8 cellular contexts compared by ENCODE assay signal in genomic region chr17:80454557-80455327, GRCh38. TPM values are rescaled to one million over a fixed set of nuclear protein-coding genes. Genes with fewer than 3 reads are reported as not detected.
A peak's percentile ranks its signal among the peaks of the same experiment; 100 is the strongest.
DNase-seq lines count a peak whose midpoint lies in the region; ATAC-seq and TF ChIP-seq lines count a peak whose summit lies in the region.

No MANE protein-coding gene starts in this region.

- peak overlapping the region; percentile 40; the same call in 1 of the 2 replicates for H3K18ac ChIP-seq in IMR-90 (ENCODE audit: low read depth, low read length)

- H3K9ac ChIP-seq in IMR-90 (ENCODE audit: low read depth, low read length) = peak overlapping the region; percentile 87

- H3K23ac ChIP-seq in IMR-90 (ENCODE audit: low read depth, low read length) = peak overlapping the region; percentile 92

- H3K14ac ChIP-seq in IMR-90 (replicated peaks; ENCODE audit: low read depth, low read length) = peak overlapping the region; percentile 99

- H3K79me2 ChIP-seq in OCI-LY7 (ENCODE audit: insufficient read depth, low read depth, low read length) = no peaks in the 10 kb centered on the region

- peak overlapping the region; percentile 65 for H3K4me3 ChIP-seq in IMR-90 (ENCODE audit: insufficient read depth, low read depth, low read length)
- H3K4me3 ChIP-seq in OCI-LY7 (ENCODE audit: low read depth, low read length, poor library complexity, severe bottlenecking) = peak overlapping the region; percentile 80
- H3K4me3 ChIP-seq in epithelial cell of proximal tubule (ENCODE audit: low read depth, low read length) = peak overlapping the region; percentile 89

- H2AK9ac ChIP-seq in IMR-90 (replicated peaks; ENCODE audit: low read depth, low read length, poor library complexity) = peak overlapping the region; percentile 98

- CTCF ChIA-PET in IMR-90 (lab: Yijun Ruan, JAX) (no interaction called here), OCI-LY7 (lab: Charles Lee; ENCODE audit: unreplicated experiment) (interaction anchor here (0.5 to 1.1 kb wide), 5 partner anchors 30 to 515 kb away, joined by 3 to 6 read pairs (median 5); no protein-coding TSS in a partner anchor)

- H3K4me1 ChIP-seq in IMR-90 (ENCODE audit: control insufficient read depth, insufficient read depth, low read length) (peaks cover 15% of the 10 kb centered on the region), OCI-LY7 (ENCODE audit: insufficient read depth, low read length, poor library complexity, severe bottlenecking) (peaks cover 27% of the 10 kb centered on the region)

- DNase-seq in DMS114 treated with DMSO at 0.1 percent for 48 hours (lab: John Stamatoyannopoulos, UW; ENCODE audit: unreplicated experiment) (peak; percentile 83), IMR-90 (peak; percentile 96), OCI-LY7 (ENCODE audit: low spot score) (peak; percentile 100), activated T-cell treated with anti-CD3 and anti-CD28 coated beads for 48 hours (ENCODE audit: low read depth) (peak; percentile 99), epithelial cell of proximal tubule (ENCODE audit: low read depth) (peak; percentile 52), mucosa of gallbladder (ENCODE audit: low spot score) (peak; percentile 97)
- peak; percentile 95 for DNase-seq in stimulated activated CD8-positive, alpha-beta memory T cell treated with anti-CD3 and anti-CD28 coated beads, Interleukin-4, amount 100 ng/mL, for 24 hours (ENCODE audit: low read depth)

- peak overlapping the region; percentile 98 for H3K4ac ChIP-seq in IMR-90 (ENCODE audit: low read depth, low read length)

- H4K8ac ChIP-seq in IMR-90 (ENCODE audit: low read depth in 2 of 2, low read length in 2 of 2) = peak overlapping the region; percentile 95 to 100

- no peak overlapping the region for H2BK20ac ChIP-seq in IMR-90 (ENCODE audit: low read depth, low read length)

- H3K4me2 ChIP-seq in IMR-90 (ENCODE audit: low read depth, low read length) (peak overlapping the region; percentile 92), OCI-LY7 (ENCODE audit: low read length) (peak overlapping the region; percentile 84)

- in situ Hi-C loops in IMR-90 (cut with MboI; ENCODE audit: low sequenced_read_pairs) = no loop called here

- no peak overlapping the region for H2BK15ac ChIP-seq in IMR-90 (ENCODE audit: low read depth, low read length)

- dilution Hi-C loops in IMR-90 (cut with HindIII; ENCODE audit: low sequenced_read_pairs, unreplicated experiment) = no loop called here

- peaks cover 22% of the 10 kb centered on the region for H3K9me1 ChIP-seq in IMR-90 (ENCODE audit: insufficient read depth, low read length)

- no peaks in the 10 kb centered on the region for H3K36me3 ChIP-seq in IMR-90 (ENCODE audit: control insufficient read depth, insufficient read depth, low read length)
- no peaks in the 10 kb centered on the region for H3K36me3 ChIP-seq in OCI-LY7 (ENCODE audit: insufficient read depth, low read length)

- H4K20me1 ChIP-seq in IMR-90 (ENCODE audit: insufficient read depth, low read length) = no peaks in the 10 kb centered on the region; the same call in 1 of the 2 replicates
- no peaks in the 10 kb centered on the region for H4K20me1 ChIP-seq in OCI-LY7 (ENCODE audit: insufficient read depth, low read length)

- ATAC-seq in GM21529 (IDR thresholded peaks at IDR 0.05; ENCODE audit: unreplicated experiment) (peak; percentile 89), IMR-90 (ENCODE audit: low read depth) (peak; percentile 88)

- no peak for TF ChIP-seq RAD21 in IMR-90 (IDR thresholded peaks at IDR 0.05; ENCODE audit: low read length)

- intact Hi-C loops in IMR-90 (cut with micrococcal nuclease) (no loop called here), OCI-LY7 (cut with micrococcal nuclease; ENCODE audit: unreplicated experiment) (no loop called here)

- 0% methylated on average over 40 of the region's 87 CpGs; no CpG with 5 or more reads in 1 of the 2 experiments for WGBS in IMR-90 (ENCODE audit: extremely low coverage in 2 of 2, insufficient read length in 1 of 2), 2 experiments

- H2AFZ ChIP-seq in IMR-90 (replicated peaks; ENCODE audit: low read length, poor library complexity) = peak overlapping the region; percentile 93
- peak overlapping the region; percentile 65; the same call in 1 of the 2 replicates for H2AFZ ChIP-seq in OCI-LY7 (ENCODE audit: low read length)

- H3K79me1 ChIP-seq in IMR-90 (ENCODE audit: low read depth in 1 of 2, low read length in 2 of 2) = peaks cover 6 to 26% of the 10 kb centered on the region in 2 experiments; a peak in 3 of 4 replicates

- H2AK5ac ChIP-seq in IMR-90 (ENCODE audit: low read depth, low read length) = peak overlapping the region; percentile 96

- no peaks in the 10 kb centered on the region for H3K9me2 ChIP-seq in OCI-LY7 (ENCODE audit: insufficient read depth, low read length)

- POLR2A ChIA-PET in IMR-90 (lab: Charles Lee; ENCODE audit: unreplicated experiment) (interaction anchor here (0.6 to 1.2 kb wide), 3 partner anchors 344 to 437 kb away, joined by 4 to 5 read pairs (median 4); no protein-coding TSS in a partner anchor), OCI-LY7 (lab: Charles Lee) (interaction anchor here (0.7 to 1.5 kb wide), 10 partner anchors 11 to 321 kb away, joined by 3 to 10 read pairs (median 4); no protein-coding TSS in a partner anchor)

- peak overlapping the region; percentile 34 for H2BK120ac ChIP-seq in IMR-90 (ENCODE audit: low read depth, low read length)

- TF ChIP-seq CTCF in IMR-90 (conservative IDR thresholded peaks at IDR 0.05; ENCODE audit: low read depth, low read length) (0 out of 2 replicates have a peak, but pooled peaks have one; percentile 0), OCI-LY7 (conservative IDR thresholded peaks at IDR 0.05; ENCODE audit: low read length) (peak; percentile 25; the same call in 1 of the 2 replicates), epithelial cell of proximal tubule (conservative IDR thresholded peaks at IDR 0.05; ENCODE audit: low read depth, low read length) (no peak)

- H4K91ac ChIP-seq in IMR-90 (ENCODE audit: insufficient read depth, low read depth, low read length) = peak overlapping the region; percentile 92

- H3K27me3 ChIP-seq in IMR-90 (ENCODE audit: control insufficient read depth, insufficient read depth, low read length) = peaks cover 7% of the 10 kb centered on the region; the same call in 1 of the 2 replicates

- no peaks in the 10 kb centered on the region for H3K9me3 ChIP-seq in IMR-90 (ENCODE audit: control insufficient read depth, insufficient read depth, low read length)
- no peaks in the 10 kb centered on the region for H3K9me3 ChIP-seq in OCI-LY7 (ENCODE audit: low read length)

- BruUV-seq in IMR-90 (replicated peaks; lab: Mats Ljungman, UMichigan) = no TSS peak
- BruUV-seq in OCI-LY7 (replicated peaks; lab: Mats Ljungman, UMichigan) = no TSS peak

- H3K27ac ChIP-seq in IMR-90 (ENCODE audit: insufficient read depth, low read length) (peak overlapping the region; percentile 91), OCI-LY7 (ENCODE audit: low read depth, low read length, poor library complexity, severe bottlenecking) (peak overlapping the region; percentile 74)

- peak; percentile 83 for TF ChIP-seq POLR2A in IMR-90 (IDR thresholded peaks at IDR 0.05; ENCODE audit: low read depth, low read length)

- peak overlapping the region; percentile 62 for H3K56ac ChIP-seq in IMR-90 (ENCODE audit: extremely low read depth, insufficient read depth, low read length)

- H2BK5ac ChIP-seq in IMR-90 (ENCODE audit: low read depth, low read length, poor library complexity, severe bottlenecking) = peak overlapping the region; percentile 68

- peak overlapping the region; percentile 86 for H4K5ac ChIP-seq in IMR-90 (ENCODE audit: low read depth, low read length)

TF ChIP-seq in IMR-90, 13 proteins besides CTCF, POLR2A, EP300 and RAD21 (continues in another document):
- TF ChIP-seq MXI1 (IDR thresholded peaks at IDR 0.05; ENCODE audit: borderline replicate concordance, low read depth, low read length) (peak; percentile 86; the same call in 1 of the 2 replicates), CHD1 (IDR thresholded peaks at IDR 0.05; ENCODE audit: low read depth, low read length) (no peak), BHLHE40 (IDR thresholded peaks at IDR 0.05; ENCODE audit: low read depth, low read length) (no peak), MAZ (IDR thresholded peaks at IDR 0.05; ENCODE audit: borderline replicate concordance, low read depth, low read length) (peak; percentile 26; the same call in 1 of the 2 replicates), RFX5 (IDR thresholded peaks at IDR 0.05; ENCODE audit: low read depth, low read length) (no peak), FOS (IDR thresholded peaks at IDR 0.05; ENCODE audit: low read depth, low read length) (no peak), MAFK (IDR thresholded peaks at IDR 0.05; ENCODE audit: low read depth, low read length) (no peak)
- TF ChIP-seq, protein P1, sequence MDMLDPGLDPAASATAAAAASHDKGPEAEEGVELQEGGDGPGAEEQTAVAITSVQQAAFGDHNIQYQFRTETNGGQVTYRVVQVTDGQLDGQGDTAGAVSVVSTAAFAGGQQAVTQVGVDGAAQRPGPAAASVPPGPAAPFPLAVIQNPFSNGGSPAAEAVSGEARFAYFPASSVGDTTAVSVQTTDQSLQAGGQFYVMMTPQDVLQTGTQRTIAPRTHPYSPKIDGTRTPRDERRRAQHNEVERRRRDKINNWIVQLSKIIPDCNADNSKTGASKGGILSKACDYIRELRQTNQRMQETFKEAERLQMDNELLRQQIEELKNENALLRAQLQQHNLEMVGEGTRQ (IDR thresholded peaks at IDR 0.05; ENCODE audit: low read depth, low read length) = peak; percentile 36

RNA-seq across cellular contexts. Expression of gene NPTX1, which starts 21.7 kb away (rescaled TPM):
- total RNA-seq in IMR-90 (2012; rRNA removed) (20.8 and 23.3 TPM in 2 replicates), OCI-LY7 (2022) (not detected in 2 replicates), epithelial cell of proximal tubule (0.07 TPM in 1 of 2 replicates, not detected in the other), mucosa of gallbladder (5.7 TPM)
- 39.5 and 47.0 TPM in 2 replicates for polyA plus RNA-seq in IMR-90 (2012; rRNA removed)
- polyA plus RNA-seq in IMR-90 (2012; cell fraction: cytosol; rRNA removed) = 40.9 and 41.7 TPM in 2 replicates
- 52.2 and 63.8 TPM in 2 replicates for polyA plus RNA-seq in IMR-90 (2012; cell fraction: nucleus; rRNA removed; ENCODE audit: low replicate concordance)
- total RNA-seq in OCI-LY7 (2014; rRNA removed; shearing (Covaris generic)) = 0.22 TPM in 1 of 2 replicates, not detected in the other

RNA-seq across cellular contexts. Expression of gene ENDOV, which starts 39.8 kb away (rescaled TPM):
- total RNA-seq in IMR-90 (2012; rRNA removed) (9.4 and 15.1 TPM in 2 replicates), OCI-LY7 (2022) (33.1 and 39.4 TPM in 2 replicates), epithelial cell of proximal tubule (8.5 and 13.5 TPM in 2 replicates), mucosa of gallbladder (26.2 TPM)
- 30.3 and 33.4 TPM in 2 replicates for polyA plus RNA-seq in IMR-90 (2012; rRNA removed)
- 42.5 and 47.9 TPM in 2 replicates for polyA plus RNA-seq in IMR-90 (2012; cell fraction: cytosol; rRNA removed)
- 50.0 and 67.2 TPM in 2 replicates for polyA plus RNA-seq in IMR-90 (2012; cell fraction: nucleus; rRNA removed; ENCODE audit: low replicate concordance)
- total RNA-seq in OCI-LY7 (2014; rRNA removed; shearing (Covaris generic)) = 19.2 and 22.4 TPM in 2 replicates

Comparison
In these comparisons a context has a peak if more than half of its experiments do, and no peak if none do; other contexts are left out.
1. Peak in every context shown above with its lines: DNase-seq, ATAC-seq, H3K4me3 ChIP-seq and H3K27ac ChIP-seq.